ENCODE assay signal across 1 cellular context in the genomic region with DNA sequence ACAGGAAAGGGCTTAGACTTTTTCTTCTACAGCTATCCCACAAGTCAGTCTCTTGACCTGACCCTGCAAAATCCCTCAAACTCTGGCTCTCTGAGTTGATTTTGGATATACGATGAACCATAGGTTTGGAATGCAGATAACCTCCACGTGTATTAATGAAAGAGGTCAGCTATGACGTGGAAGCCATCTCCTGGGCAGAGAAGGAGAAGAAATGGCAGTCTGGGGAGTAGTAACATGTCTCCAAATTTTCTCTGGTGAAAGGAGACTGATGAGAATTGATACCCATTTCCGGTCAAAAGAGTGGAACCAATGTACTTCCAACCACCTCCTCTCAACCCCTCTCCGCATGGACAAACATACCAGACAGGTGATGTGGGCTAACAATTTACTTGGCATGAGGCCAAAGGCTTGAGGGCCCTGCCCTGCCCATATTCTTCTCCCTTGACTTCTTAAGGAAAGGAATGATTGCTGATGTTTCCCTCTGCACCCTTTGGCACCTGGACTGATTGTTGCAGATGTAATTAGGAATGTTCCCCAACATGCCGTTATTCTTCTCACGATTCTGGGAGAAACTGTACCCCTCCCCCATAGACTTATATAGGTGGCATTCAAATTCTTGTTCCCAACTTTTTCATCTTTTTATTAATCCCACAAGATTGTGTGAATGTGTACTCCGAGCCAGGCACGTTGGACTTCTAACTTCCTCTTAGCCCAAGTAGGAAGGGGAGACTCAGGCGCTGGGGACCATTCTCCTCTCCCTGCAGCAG.
TF ChIP-seq lines count a peak whose summit lies in the region.

No MANE protein-coding gene starts in this region.

TF ChIP-seq in HEK293, 187 proteins besides CTCF, POLR2A, EP300 and RAD21 (continued from another document):
- TF ChIP-seq ZNF792 (tag by site-specific recombination; IDR thresholded peaks at IDR 0.05) (no peak), ZNF366 (tag by site-specific recombination; conservative IDR thresholded peaks at IDR 0.05) (peak; percentile 69), ZNF629 (tag by site-specific recombination; IDR thresholded peaks at IDR 0.05) (peak; percentile 81)
